Comparison of ENCODE assay signal across 15 cellular contexts in the genomic region with DNA sequence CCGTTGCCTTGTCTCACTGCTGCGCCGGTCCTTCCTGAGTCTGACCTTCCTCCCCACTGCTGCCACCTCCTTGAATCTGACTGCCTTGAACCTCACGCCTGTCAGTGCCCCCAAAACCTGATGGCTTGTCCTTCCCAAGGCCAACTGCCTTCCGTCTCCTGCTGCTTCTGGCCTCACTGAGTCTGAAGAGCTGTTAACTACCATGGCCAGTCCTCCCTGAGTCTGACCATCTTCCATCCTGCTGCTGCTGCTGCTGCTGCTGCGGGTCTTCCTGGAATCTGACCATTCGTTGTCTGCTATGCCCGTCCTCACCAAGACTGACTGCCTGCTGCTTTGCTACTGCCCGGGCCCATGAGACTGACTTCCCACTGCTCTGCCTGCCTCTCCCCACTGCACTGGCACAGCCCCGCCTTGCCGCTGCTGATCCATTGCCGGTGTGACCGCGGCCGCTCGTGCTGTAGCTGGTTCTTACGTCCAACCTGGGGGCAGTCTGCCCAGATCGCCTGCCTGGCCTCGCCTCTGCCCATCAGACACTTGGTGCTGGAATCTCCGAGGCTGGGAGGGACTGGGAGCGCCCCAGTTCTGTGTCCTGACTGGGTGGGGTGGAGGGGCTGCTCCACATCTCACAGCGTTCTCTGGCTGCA. TPM values are rescaled to one million over a fixed set of nuclear protein-coding genes. Genes with fewer than 3 reads are reported as not detected.
A peak's percentile ranks its signal among the peaks of the same experiment; 100 is the strongest.
DNase-seq lines count a peak whose midpoint lies in the region; ATAC-seq and TF ChIP-seq lines count a peak whose summit lies in the region.
"Had no signal": no experiment of that assay in that cellular context is flagged by ENCODE, and none has a peak within 500 bp of the region (broad histone marks: within the 10 kb centered on the region; RNA-seq: fewer than 3 reads in every experiment).

No MANE protein-coding gene starts in this region.

- H3K27me3 Mint-ChIP-seq in activated CD4-positive, alpha-beta T cell treated with anti-CD3 and anti-CD28 coated beads, Interleukin-2, amount 10 ng/mL, durations not matched to agents 7 days and 5 days, result peaks cover 2% of the 10 kb centered on the region
- H3K27me3 Mint-ChIP-seq in glutamatergic neuron (ENCODE audit: unreplicated experiment), result peaks cover 4% of the 10 kb centered on the region

- no peaks in the 10 kb centered on the region for H3K9me3 ChIP-seq in PC-9 (ENCODE audit: insufficient read depth, low read depth)

- peak overlapping the region; percentile 66 for H2AFZ ChIP-seq in PC-9

- H3K27ac Mint-ChIP-seq in activated CD4-positive, alpha-beta T cell treated with anti-CD3 and anti-CD28 coated beads, Interleukin-2, amount 10 ng/mL, durations not matched to agents 7 days and 5 days, result peak overlapping the region; percentile 19
- H3K27ac Mint-ChIP-seq in glutamatergic neuron (ENCODE audit: unreplicated experiment), result peak overlapping the region; percentile 22
- peak overlapping the region; percentile 11 for H3K27ac Mint-ChIP-seq in stimulated activated effector memory CD8-positive, alpha-beta T cell treated with anti-CD3 and anti-CD28 coated beads, Interleukin-12 subunit alpha, Interleukin-12 subunit beta, amount 100 ng/mL, for 72 hours

- H3K4me3 Mint-ChIP-seq in activated CD4-positive, alpha-beta T cell treated with anti-CD3 and anti-CD28 coated beads, Interleukin-2, amount 10 ng/mL, durations not matched to agents 7 days and 5 days, result no peak overlapping the region
- peak overlapping the region; percentile 25 for H3K4me3 Mint-ChIP-seq in glutamatergic neuron (ENCODE audit: unreplicated experiment)
- H3K4me3 Mint-ChIP-seq in stimulated activated effector memory CD8-positive, alpha-beta T cell treated with anti-CD3 and anti-CD28 coated beads, Interleukin-12 subunit alpha, Interleukin-12 subunit beta, amount 100 ng/mL, for 72 hours, result no peak overlapping the region
- H3K4me3 Mint-ChIP-seq: CD14-positive monocyte had no signal

- H3K27me3 ChIP-seq in PC-9 (ENCODE audit: insufficient read depth, low read depth), result peaks cover 27% of the 10 kb centered on the region

- no peak for ATAC-seq in stimulated activated effector memory CD8-positive, alpha-beta T cell treated with anti-CD3 and anti-CD28 coated beads, Interleukin-12 subunit alpha, Interleukin-12 subunit beta, amount 100 ng/mL, for 72 hours
- no peak for ATAC-seq in HG03432 (IDR thresholded peaks at IDR 0.05; ENCODE audit: unreplicated experiment)
- ATAC-seq: PC-3 had no signal

- H3K36me3 Mint-ChIP-seq in activated CD4-positive, alpha-beta T cell treated with anti-CD3 and anti-CD28 coated beads, Interleukin-2, amount 10 ng/mL, durations not matched to agents 7 days and 5 days (ENCODE audit: low read depth), result no peaks in the 10 kb centered on the region
- no peaks in the 10 kb centered on the region for H3K36me3 Mint-ChIP-seq in glutamatergic neuron (ENCODE audit: unreplicated experiment)
- peaks cover 6% of the 10 kb centered on the region for H3K36me3 Mint-ChIP-seq in stimulated activated effector memory CD8-positive, alpha-beta T cell treated with anti-CD3 and anti-CD28 coated beads, Interleukin-12 subunit alpha, Interleukin-12 subunit beta, amount 100 ng/mL, for 72 hours

- BruUV-seq in PC-9 (replicated peaks; lab: Mats Ljungman, UMichigan), result no TSS peak

- POLR2A ChIA-PET in activated CD4-positive, alpha-beta T cell treated with anti-CD3 and anti-CD28 coated beads, Interleukin-2, amount 10 ng/mL, durations not matched to agents 7 days and 5 days (lab: Charles Lee), result no interaction called here
- POLR2A ChIA-PET in PC-9 (lab: Charles Lee; ENCODE audit: unreplicated experiment), result no interaction called here

- H3K9me2 ChIP-seq in PC-9 (ENCODE audit: insufficient read depth), result no peaks in the 10 kb centered on the region

- DNase-seq in activated CD4-positive, alpha-beta T cell treated with anti-CD3 and anti-CD28 coated beads, Interleukin-2, amount 10 ng/mL, durations not matched to agents 7 days and 5 days, result no peak
- DNase-seq in activated CD4-positive, alpha-beta T cell treated with anti-CD3 and anti-CD28 coated beads for 4 hours, result no peak
- DNase-seq in PC-9, result no peak
- DNase-seq in glutamatergic neuron, result no peak
- no peak for DNase-seq in stimulated activated effector memory CD8-positive, alpha-beta T cell treated with anti-CD3 and anti-CD28 coated beads, Interleukin-12 subunit alpha, Interleukin-12 subunit beta, amount 100 ng/mL, for 72 hours (ENCODE audit: low spot score in 2 of 2)
- DNase-seq in cerebellar cortex (ENCODE audit: low spot score), result no peak
- no peak for DNase-seq in HK-2 (ENCODE audit: unreplicated experiment)
- DNase-seq: DMS 273 treated with DMSO at 0.1 percent for 48 hours; NCI-H1417; NCI-H2029; NCI-H2171 treated with DMSO at 0.1 percent for 48 hours; NK-92 treated with Interleukin-12 subunit alpha and Interleukin-12 subunit beta, amount 100 ng/mL, for 24 hours; PC-3 had no signal

- H3K4me3 ChIP-seq in PC-9, result peak overlapping the region; percentile 28; the same call in 1 of the 2 replicates

- H3F3A ChIP-seq in PC-9 (ENCODE audit: insufficient read depth, low read depth), result peaks cover 24% of the 10 kb centered on the region

- TF ChIP-seq CTCF in PC-9 (conservative IDR thresholded peaks at IDR 0.05), result no peak
- TF ChIP-seq CTCF in glutamatergic neuron (IDR thresholded peaks at IDR 0.05; ENCODE audit: partially characterized antibody, unreplicated experiment), result no peak

- peak overlapping the region; percentile 70 for H3K4me2 ChIP-seq in PC-9

- no peak overlapping the region for H3K27ac ChIP-seq in PC-9

- intact Hi-C loops in PC-9 (cut with micrococcal nuclease; ENCODE audit: unreplicated experiment), result no loop called here

- no peaks in the 10 kb centered on the region for H3K9me3 Mint-ChIP-seq in activated CD4-positive, alpha-beta T cell treated with anti-CD3 and anti-CD28 coated beads, Interleukin-2, amount 10 ng/mL, durations not matched to agents 7 days and 5 days
- peaks cover 2% of the 10 kb centered on the region for H3K9me3 Mint-ChIP-seq in glutamatergic neuron (ENCODE audit: unreplicated experiment)
- H3K9me3 Mint-ChIP-seq in stimulated activated effector memory CD8-positive, alpha-beta T cell treated with anti-CD3 and anti-CD28 coated beads, Interleukin-12 subunit alpha, Interleukin-12 subunit beta, amount 100 ng/mL, for 72 hours, result no peaks in the 10 kb centered on the region

- H4K20me1 ChIP-seq in PC-9 (ENCODE audit: insufficient read depth), result no peaks in the 10 kb centered on the region

- peaks cover 21% of the 10 kb centered on the region for H3K4me1 Mint-ChIP-seq in activated CD4-positive, alpha-beta T cell treated with anti-CD3 and anti-CD28 coated beads, Interleukin-2, amount 10 ng/mL, durations not matched to agents 7 days and 5 days
- peaks cover 2% of the 10 kb centered on the region for H3K4me1 Mint-ChIP-seq in glutamatergic neuron (ENCODE audit: low read depth, unreplicated experiment)
- H3K4me1 Mint-ChIP-seq in stimulated activated effector memory CD8-positive, alpha-beta T cell treated with anti-CD3 and anti-CD28 coated beads, Interleukin-12 subunit alpha, Interleukin-12 subunit beta, amount 100 ng/mL, for 72 hours, result peaks cover 16% of the 10 kb centered on the region

- no peaks in the 10 kb centered on the region for H3K4me1 ChIP-seq in PC-9 (replicated peaks; ENCODE audit: insufficient read depth)

- H3K36me3 ChIP-seq in PC-9 (ENCODE audit: low read depth), result no peaks in the 10 kb centered on the region

- CTCF ChIA-PET in activated CD4-positive, alpha-beta T cell treated with anti-CD3 and anti-CD28 coated beads, Interleukin-2, amount 10 ng/mL, durations not matched to agents 7 days and 5 days (lab: Charles Lee), result interaction anchor here (1.5 kb wide), 1 partner anchor 18 kb away, joined by 3 read pairs; no protein-coding TSS in a partner anchor
- CTCF ChIA-PET in PC-9 (lab: Charles Lee), result no interaction called here

- H3K79me2 ChIP-seq in PC-9 (ENCODE audit: low read depth), result no peaks in the 10 kb centered on the region

RNA-seq across cellular contexts. Expression of a gene that starts 2.9 kb away (rescaled TPM):
- total RNA-seq in activated CD4-positive, alpha-beta T cell treated with anti-CD3 and anti-CD28 coated beads, Interleukin-2, amount 10 ng/mL, durations not matched to agents 7 days and 5 days, result 1 to 10 TPM; 4.2 TPM
- total RNA-seq in PC-9 (2021), result 0.75 and 0.96 TPM in 2 replicates
- total RNA-seq in glutamatergic neuron (ENCODE audit: unreplicated experiment), result 2.5 TPM

RNA-seq across cellular contexts. Expression of a gene that starts 12.5 kb away (rescaled TPM):
- total RNA-seq in activated CD4-positive, alpha-beta T cell treated with anti-CD3 and anti-CD28 coated beads, Interleukin-2, amount 10 ng/mL, durations not matched to agents 7 days and 5 days, result 10 to 100 TPM; 25.0 to 27.4 TPM
- total RNA-seq in PC-9 (2021) (4.8 and 6.7 TPM in 2 replicates), glutamatergic neuron (ENCODE audit: unreplicated experiment) (8.9 TPM)

RNA-seq across cellular contexts. Expression of a gene that starts 28.7 kb away (rescaled TPM):
- 1,000 to 10,000 TPM; 1,996 to 2,084 TPM for total RNA-seq in activated CD4-positive, alpha-beta T cell treated with anti-CD3 and anti-CD28 coated beads, Interleukin-2, amount 10 ng/mL, durations not matched to agents 7 days and 5 days
- total RNA-seq in PC-9 (2021) (1,702 and 2,282 TPM in 2 replicates), glutamatergic neuron (ENCODE audit: unreplicated experiment) (1,862 TPM)

RNA-seq across cellular contexts. Expression of a gene that starts 37.5 kb away (rescaled TPM):
- total RNA-seq in activated CD4-positive, alpha-beta T cell treated with anti-CD3 and anti-CD28 coated beads, Interleukin-2, amount 10 ng/mL, durations not matched to agents 7 days and 5 days, result 1,000 to 10,000 TPM; 2,327 to 2,349 TPM
- total RNA-seq in PC-9 (2021) (2,360 and 3,865 TPM in 2 replicates), glutamatergic neuron (ENCODE audit: unreplicated experiment) (1,648 TPM)

RNA-seq across cellular contexts. Expression of a gene that starts 50.9 kb away (rescaled TPM):
- total RNA-seq in activated CD4-positive, alpha-beta T cell treated with anti-CD3 and anti-CD28 coated beads, Interleukin-2, amount 10 ng/mL, durations not matched to agents 7 days and 5 days, result 100 to 1,000 TPM; 348 to 355 TPM
- 5.1 and 5.3 TPM in 2 replicates for total RNA-seq in PC-9 (2021)
- 13.1 TPM for total RNA-seq in glutamatergic neuron (ENCODE audit: unreplicated experiment)
